9 cellular contexts compared by ENCODE assay signal in the genomic region with DNA sequence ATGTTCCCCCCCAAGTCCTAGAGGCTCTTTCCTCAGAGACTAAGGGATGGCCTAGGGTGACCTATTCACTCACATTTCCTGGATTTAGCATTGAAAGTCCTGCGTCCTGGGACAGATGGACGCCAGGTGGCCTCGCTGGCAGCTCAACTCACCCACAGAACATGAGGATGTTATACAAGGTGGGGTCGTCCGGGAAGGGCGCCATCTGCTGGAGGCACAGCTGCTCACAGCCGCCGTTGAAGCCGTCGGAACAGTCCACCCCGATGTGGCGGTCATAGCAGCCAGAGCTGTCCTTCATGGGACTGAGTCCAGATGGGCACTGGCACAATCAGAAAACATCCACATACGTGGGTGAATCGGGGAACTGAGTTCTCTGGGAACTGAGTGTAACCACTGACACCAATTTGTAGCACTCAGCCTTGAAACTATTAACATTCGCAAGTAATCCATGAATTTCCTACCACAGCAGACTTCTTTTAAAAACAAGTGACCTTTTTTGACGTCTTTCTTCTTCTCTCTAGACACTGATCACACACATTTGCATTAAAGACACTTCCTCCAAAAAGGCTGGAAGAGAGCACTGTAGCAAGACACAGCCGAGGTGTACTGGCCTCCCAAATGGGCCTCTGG.
A peak's percentile ranks its signal among the peaks of the same experiment; 100 is the strongest.
DNase-seq lines count a peak whose midpoint lies in the region; ATAC-seq and TF ChIP-seq lines count a peak whose summit lies in the region.
"Had no signal": no experiment of that assay in that cellular context is flagged by ENCODE, and none has a peak within 500 bp of the region (broad histone marks: within the 10 kb centered on the region; RNA-seq: fewer than 3 reads in every experiment).

No MANE protein-coding gene starts in this region.

- in situ Hi-C loops in HAP-1 (cut with MboI; ENCODE audit: low sequenced_read_pairs), result no loop called here

- TF ChIP-seq CTCF in colonic mucosa (IDR thresholded peaks at IDR 0.05), result peak; percentile 32

- no peak for ATAC-seq in activated CD4-positive, alpha-beta T cell treated with anti-CD3 and anti-CD28 coated beads for 36 hours
- no peak for ATAC-seq in HG03565 (IDR thresholded peaks at IDR 0.05; ENCODE audit: unreplicated experiment)

- H3K27me3 ChIP-seq in HAP-1 (ENCODE audit: low read depth) (no peaks in the 10 kb centered on the region), colonic mucosa (no peaks in the 10 kb centered on the region)

- H3K36me3 ChIP-seq in HAP-1 (replicated peaks) (no peaks in the 10 kb centered on the region), colonic mucosa (no peaks in the 10 kb centered on the region)

- H3K27ac ChIP-seq in colonic mucosa, result no peak overlapping the region

- H3K4me3 ChIP-seq in HAP-1, result no peak overlapping the region
- H3K4me3 ChIP-seq in colonic mucosa, result no peak overlapping the region

- POLR2A ChIA-PET in activated CD4-positive, alpha-beta T cell treated with anti-CD3 and anti-CD28 coated beads for 36 hours (lab: Charles Lee), result no interaction called here

- H3K36me3 Mint-ChIP-seq in activated CD4-positive, alpha-beta T cell treated with anti-CD3 and anti-CD28 coated beads for 36 hours (ENCODE audit: low read depth), result no peaks in the 10 kb centered on the region

- intact Hi-C loops in activated CD4-positive, alpha-beta T cell treated with anti-CD3 and anti-CD28 coated beads for 36 hours (cut with DNase I, micrococcal nuclease), result no loop called here
- intact Hi-C loops in colonic mucosa (cut with DNase I), result no loop called here

- CTCF ChIA-PET in activated CD4-positive, alpha-beta T cell treated with anti-CD3 and anti-CD28 coated beads for 36 hours (lab: Charles Lee), result interaction anchor here (0.5 to 0.7 kb wide), 2 partner anchors 8 to 161 kb away, joined by 3 to 4 read pairs; no protein-coding TSS in a partner anchor

- H3K4me1 Mint-ChIP-seq in activated CD4-positive, alpha-beta T cell treated with anti-CD3 and anti-CD28 coated beads for 36 hours, result no peaks in the 10 kb centered on the region

- H3K9me3 Mint-ChIP-seq in activated CD4-positive, alpha-beta T cell treated with anti-CD3 and anti-CD28 coated beads for 36 hours (ENCODE audit: low read depth), result no peaks in the 10 kb centered on the region

- DNase-seq in activated CD4-positive, alpha-beta T cell treated with anti-CD3 and anti-CD28 coated beads for 36 hours, result peak; percentile 57
- no peak for DNase-seq in activated CD4-positive, alpha-beta T cell treated with anti-CD3 and anti-CD28 coated beads for 1 hour
- DNase-seq in HAP-1 (ENCODE audit: low spot score in 2 of 2), result peak; percentile 30 to 81
- DNase-seq in NCI-H526 treated with DMSO at 0.1 percent for 48 hours (lab: John Stamatoyannopoulos, UW), result peak; percentile 73
- DNase-seq in colonic mucosa, result peak; percentile 39
- DNase-seq in mucosa of gallbladder (ENCODE audit: low spot score), result peak; percentile 13
- no peak for DNase-seq in NCI-H1436 treated with DMSO at 0.1 percent for 48 hours (lab: John Stamatoyannopoulos, UW)

- H3K9me3 ChIP-seq in HAP-1, result no peaks in the 10 kb centered on the region
- no peaks in the 10 kb centered on the region for H3K9me3 ChIP-seq in colonic mucosa

- H3K4me1 ChIP-seq in HAP-1 (no peaks in the 10 kb centered on the region), colonic mucosa (no peaks in the 10 kb centered on the region)

- H3K4me3 Mint-ChIP-seq in activated CD4-positive, alpha-beta T cell treated with anti-CD3 and anti-CD28 coated beads for 36 hours, result no peak overlapping the region

- no peak overlapping the region for H3K9ac ChIP-seq in colonic mucosa (ENCODE audit: low read depth in 2 of 2, low read length in 2 of 2)

- H3K27me3 Mint-ChIP-seq in activated CD4-positive, alpha-beta T cell treated with anti-CD3 and anti-CD28 coated beads for 36 hours, result peaks cover 3% of the 10 kb centered on the region

- no peak overlapping the region for H3K27ac Mint-ChIP-seq in activated CD4-positive, alpha-beta T cell treated with anti-CD3 and anti-CD28 coated beads for 36 hours
- H3K27ac Mint-ChIP-seq: activated naive CD4-positive, alpha-beta T cell treated with anti-CD3 and anti-CD28 coated beads, Interleukin-2, amount 50 U/mL, for 72 hours had no signal

Comparison
In these comparisons a context has a peak if more than half of its experiments do, and no peak if none do; other contexts are left out.
1. DNase-seq: peak in activated CD4-positive, alpha-beta T cell treated with anti-CD3 and anti-CD28 coated beads for 36 hours (single experiment), HAP-1 (2 of 2), NCI-H526 treated with DMSO at 0.1 percent for 48 hours (single experiment), colonic mucosa (single experiment) and mucosa of gallbladder (single experiment); none in activated CD4-positive, alpha-beta T cell treated with anti-CD3 and anti-CD28 coated beads for 1 hour (single experiment) and NCI-H1436 treated with DMSO at 0.1 percent for 48 hours (single experiment).